ENCODE assay signal across 25 cellular contexts in genomic region chr1:206022766-206023165, GRCh38. TPM values are rescaled to one million over a fixed set of nuclear protein-coding genes. Genes with fewer than 3 reads are reported as not detected.
"Had no signal": no experiment of that assay in that cellular context is flagged by ENCODE, and none has a peak within 500 bp of the region (broad histone marks: within the 10 kb centered on the region; RNA-seq: fewer than 3 reads in every experiment).

No MANE protein-coding gene starts in this region.

- ATAC-seq: effector memory CD8-positive, alpha-beta T cell; gastroesophageal sphincter; left lobe of liver; naive thymus-derived CD4-positive, alpha-beta T cell; stimulated activated effector memory CD8-positive, alpha-beta T cell treated with anti-CD3 and anti-CD28 coated beads, Interleukin-12 subunit alpha, Interleukin-12 subunit beta, amount 100 ng/mL, for 72 hours; stimulated activated naive CD8-positive, alpha-beta T cell treated with anti-CD3 and anti-CD28 coated beads, Interleukin-15, Interleukin-2, amounts not matched to agents 100 U/mL and 50 U/mL, for 24 hours had no signal

- H3K4me3 Mint-ChIP-seq: central memory CD8-positive, alpha-beta T cell; effector memory CD8-positive, alpha-beta T cell; naive thymus-derived CD4-positive, alpha-beta T cell; nephron progenitor cell; stimulated activated effector memory CD8-positive, alpha-beta T cell treated with anti-CD3 and anti-CD28 coated beads, Interleukin-12 subunit alpha, Interleukin-12 subunit beta, amount 100 ng/mL, for 72 hours had no signal

- H3K4me1 ChIP-seq: esophagus muscularis mucosa, gastroesophageal sphincter, right atrium auricular region, tibial nerve had no signal

- FAIRE-seq: small intestine had no signal

- H3K9me3 Mint-ChIP-seq: central memory CD8-positive, alpha-beta T cell; effector memory CD8-positive, alpha-beta T cell; stimulated activated effector memory CD8-positive, alpha-beta T cell treated with anti-CD3 and anti-CD28 coated beads, Interleukin-12 subunit alpha, Interleukin-12 subunit beta, amount 100 ng/mL, for 72 hours had no signal

- H3K9me3 ChIP-seq: neutrophil, right atrium auricular region, tibial nerve had no signal

- H3K27me3 ChIP-seq: neutrophil, right atrium auricular region, tibial nerve had no signal

- H3K36me3 Mint-ChIP-seq: naive thymus-derived CD4-positive, alpha-beta T cell; stimulated activated effector memory CD8-positive, alpha-beta T cell treated with anti-CD3 and anti-CD28 coated beads, Interleukin-12 subunit alpha, Interleukin-12 subunit beta, amount 100 ng/mL, for 72 hours had no signal

- H3K4me3 ChIP-seq: esophagus muscularis mucosa, gastroesophageal sphincter, right atrium auricular region, tibial nerve had no signal

- H3K36me3 ChIP-seq: esophagus muscularis mucosa, gastroesophageal sphincter, neutrophil, right atrium auricular region, tibial nerve had no signal

- H3K27ac Mint-ChIP-seq: naive thymus-derived CD4-positive, alpha-beta T cell; nephron progenitor cell; stimulated activated effector memory CD8-positive, alpha-beta T cell treated with anti-CD3 and anti-CD28 coated beads, Interleukin-12 subunit alpha, Interleukin-12 subunit beta, amount 100 ng/mL, for 72 hours had no signal

- H3K4me1 Mint-ChIP-seq: central memory CD8-positive, alpha-beta T cell; naive thymus-derived CD4-positive, alpha-beta T cell had no signal

- H3K27ac ChIP-seq: esophagus muscularis mucosa, gastroesophageal sphincter, neutrophil, right atrium auricular region, tibial nerve had no signal

- DNase-seq: effector memory CD8-positive, alpha-beta T cell; glutamatergic neuron; islet precursor cell; mesenchymal stem cell; naive thymus-derived CD4-positive, alpha-beta T cell; nephron progenitor cell; posterior cingulate gyrus; small intestine; stimulated activated CD4-positive, alpha-beta T cell treated with anti-CD3 and anti-CD28 coated beads, Interleukin-12 subunit alpha, Interleukin-12 subunit beta, amount 100 ng/mL, for 4 hours; stimulated activated CD4-positive, alpha-beta T cell treated with anti-CD3 and anti-CD28 coated beads, Interleukin-2, amount 100 ng/mL, for 48 hours; stimulated activated CD8-positive, alpha-beta memory T cell treated with anti-CD3 and anti-CD28 coated beads, Interleukin-4, amount 100 ng/mL, for 48 hours; stimulated activated naive CD8-positive, alpha-beta T cell treated with anti-CD3 and anti-CD28 coated beads, Interleukin-15, Interleukin-2, amounts not matched to agents 100 U/mL and 50 U/mL, for 24 hours had no signal

RNA-seq across cellular contexts. Expression of gene CTSE, which starts 0.9 kb away (rescaled TPM):
- total RNA-seq: fibroblast of villous mesenchyme; gastroesophageal sphincter; left lobe of liver; lower leg skin; naive thymus-derived CD4-positive, alpha-beta T cell; osteoblast; tibial nerve had no signal
- polyA plus RNA-seq: naive thymus-derived CD4-positive, alpha-beta T cell had no signal

RNA-seq across cellular contexts. Expression of gene RAB7B, which starts 19.6 kb away (rescaled TPM):
- polyA plus RNA-seq: naive thymus-derived CD4-positive, alpha-beta T cell had no signal

RNA-seq across cellular contexts. Expression of gene RHEX, which starts 30.2 kb away (rescaled TPM):
- total RNA-seq: fibroblast of villous mesenchyme, osteoblast, pulmonary artery endothelial cell, right atrium auricular region, temporal lobe had no signal
- polyA plus RNA-seq: naive thymus-derived CD4-positive, alpha-beta T cell had no signal
